In the genomic region with DNA sequence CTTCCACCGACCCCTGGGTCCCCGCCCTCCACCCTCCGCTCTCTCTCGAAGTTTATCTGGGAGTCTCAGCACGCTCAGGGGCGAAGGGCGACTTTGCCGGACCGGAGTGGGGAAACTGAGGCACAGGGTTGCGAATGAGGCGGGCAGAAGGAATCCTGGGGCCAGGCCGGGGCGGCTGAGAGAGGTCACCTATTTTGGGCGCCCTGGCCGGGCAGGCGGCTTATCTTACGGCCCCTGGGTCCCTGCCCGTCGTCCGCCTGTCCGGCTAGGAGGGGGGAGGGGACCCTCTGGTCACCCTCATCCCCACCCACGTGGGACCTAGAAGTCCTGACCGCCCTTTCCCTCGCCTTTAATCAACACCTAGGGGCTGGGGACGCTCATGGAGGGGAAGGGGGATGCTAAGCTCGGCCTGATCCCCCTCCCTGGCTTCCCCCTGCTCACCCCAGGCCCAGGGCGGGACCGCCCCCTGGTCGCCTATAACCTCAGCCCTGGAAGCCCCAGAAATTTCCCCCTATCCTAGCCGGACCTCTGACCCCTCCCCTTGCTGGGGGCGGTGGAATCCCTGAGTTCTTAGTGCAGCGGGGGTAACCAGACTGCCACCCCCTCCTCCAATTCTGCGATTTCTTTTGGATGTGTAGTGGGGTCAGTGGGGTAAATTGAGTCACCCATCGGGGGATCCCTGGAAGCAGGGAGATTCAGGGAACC, we compare ENCODE assay signal across 6 cellular contexts. TPM values are rescaled to one million over a fixed set of nuclear protein-coding genes. Genes with fewer than 3 reads are reported as not detected.
DNase-seq lines count a peak whose midpoint lies in the region; ATAC-seq and TF ChIP-seq lines count a peak whose summit lies in the region.

No MANE protein-coding gene starts in this region.

- H3K27me3 Mint-ChIP-seq in MCF 10A (ENCODE audit: insufficient read depth, unreplicated experiment), result no peaks in the 10 kb centered on the region

- no peaks in the 10 kb centered on the region for H3K9me2 ChIP-seq in SK-N-SH
- H3K9me2 ChIP-seq in neural cell (ENCODE audit: insufficient read depth, low read length), result no peaks in the 10 kb centered on the region

- TF ChIP-seq RAD21 in SK-N-SH (IDR thresholded peaks at IDR 0.05; ENCODE audit: low read length) (no peak), neural cell (conservative IDR thresholded peaks at IDR 0.05) (no peak)

- intact Hi-C loops in MCF 10A (cut with micrococcal nuclease), result loop anchor here (5.0 kb wide), 1 partner anchor 613 kb away; no protein-coding TSS in a partner anchor

- H3K27ac ChIP-seq in SK-N-SH (ENCODE audit: low read depth in 2 of 2, low read length in 1 of 2) (peak overlapping the region; percentile 36 to 58; a peak in 2 of 4 replicates), neural cell (ENCODE audit: low read length) (no peak overlapping the region)

- no peaks in the 10 kb centered on the region for H4K20me1 ChIP-seq in SK-N-SH (ENCODE audit: insufficient read depth)
- no peaks in the 10 kb centered on the region for H4K20me1 ChIP-seq in neural cell (ENCODE audit: insufficient read depth)

- peak overlapping the region; percentile 79 for H3K9ac ChIP-seq in SK-N-SH
- H3K9ac ChIP-seq in neural cell (ENCODE audit: low read length), result peak overlapping the region; percentile 29

- BruUV-seq in MCF 10A (replicated peaks; lab: Mats Ljungman, UMichigan), result no TSS peak

- ATAC-seq in SK-N-SH treated with all-trans-retinoic acid at 6 μM for 48 hours, result no peak
- no peak for ATAC-seq in HG03432 (IDR thresholded peaks at IDR 0.05; ENCODE audit: unreplicated experiment)

- peak overlapping the region; percentile 59 for H3K27ac Mint-ChIP-seq in MCF 10A (ENCODE audit: low read depth, unreplicated experiment)

- TF ChIP-seq CTCF in SK-N-SH (IDR thresholded peaks at IDR 0.05) (no peak), MCF 10A (IDR thresholded peaks at IDR 0.05; ENCODE audit: unreplicated experiment) (no peak), neural cell (IDR thresholded peaks at IDR 0.05; ENCODE audit: poor library complexity, severe bottlenecking) (no peak)

- POLR2A ChIA-PET in SK-N-SH (lab: Yijun Ruan, JAX), result interaction anchor here (0.5 kb wide), 1 partner anchor 329 kb away, joined by 3 read pairs; no protein-coding TSS in a partner anchor
- POLR2A ChIA-PET in MCF 10A (lab: Yijun Ruan, JAX), result interaction anchor here (4.7 to 10.5 kb wide), 3 partner anchors 17 to 123 kb away, joined by 88 to 189 read pairs (median 94); a partner anchor contains a TSS

- H3K79me2 ChIP-seq in SK-N-SH (ENCODE audit: insufficient read depth) (peaks cover 45% of the 10 kb centered on the region), neural cell (replicated peaks; ENCODE audit: insufficient read depth, low read length) (no peaks in the 10 kb centered on the region)

- H3K27me3 ChIP-seq in SK-N-SH (ENCODE audit: insufficient read depth), result no peaks in the 10 kb centered on the region
- H3K27me3 ChIP-seq in neural cell (ENCODE audit: insufficient read depth, low read depth, low read length), result peaks cover 8% of the 10 kb centered on the region

- H2AFZ ChIP-seq in SK-N-SH (ENCODE audit: low read depth) (peak overlapping the region; percentile 49; the same call in 1 of the 2 replicates), neural cell (ENCODE audit: low read depth, low read length) (no peak overlapping the region)

- H3K4me1 Mint-ChIP-seq in MCF 10A (ENCODE audit: insufficient read depth, unreplicated experiment), result peaks cover 40% of the 10 kb centered on the region

- H3K4me2 ChIP-seq in SK-N-SH (peak overlapping the region; percentile 99), neural cell (ENCODE audit: low read length) (peak overlapping the region; percentile 35)

- H3F3A ChIP-seq in SK-N-SH (replicated peaks; ENCODE audit: insufficient read depth) (peaks cover 38% of the 10 kb centered on the region), neural cell (ENCODE audit: insufficient read depth, low read length, poor library complexity, severe bottlenecking) (no peaks in the 10 kb centered on the region)

- TF ChIP-seq EP300 in SK-N-SH (IDR thresholded peaks at IDR 0.05; ENCODE audit: borderline replicate concordance in 1 of 2, low read depth in 1 of 2, low read length in 1 of 2), result no peak
- no peak for TF ChIP-seq EP300 in neural cell (conservative IDR thresholded peaks at IDR 0.05; ENCODE audit: poor library complexity, severe bottlenecking)

- 3% methylated on average over 12 of the region's 34 CpGs for WGBS in SK-N-SH (ENCODE audit: low lambda C conversion rate)

- H3K9me3 ChIP-seq in SK-N-SH (no peaks in the 10 kb centered on the region), neural cell (ENCODE audit: low read length) (no peaks in the 10 kb centered on the region)

- H3K36me3 ChIP-seq in SK-N-SH (replicated peaks in 1 of 2; ENCODE audit: control insufficient read depth in 1 of 2, insufficient read depth in 2 of 2, low read length in 1 of 2) (peaks cover 5 to 13% of the 10 kb centered on the region in 2 experiments), neural cell (ENCODE audit: insufficient read depth, low read length) (no peaks in the 10 kb centered on the region)

- peaks cover 23 to 34% of the 10 kb centered on the region in 2 experiments; a peak in 3 of 4 replicates for H3K4me1 ChIP-seq in SK-N-SH (ENCODE audit: control insufficient read depth in 1 of 2, insufficient read depth in 2 of 2, low read depth in 1 of 2, low read length in 1 of 2)

- H3K36me3 Mint-ChIP-seq in MCF 10A (ENCODE audit: insufficient read depth, unreplicated experiment), result peaks cover 45% of the 10 kb centered on the region

- DNase-seq in SK-N-SH (peak; percentile 78), MCF 10A (ENCODE audit: unreplicated experiment) (peak; percentile 35), NCI-H345 (lab: John Stamatoyannopoulos, UW) (no peak)

- H3K9me3 Mint-ChIP-seq in MCF 10A (ENCODE audit: unreplicated experiment), result no peaks in the 10 kb centered on the region

- peak overlapping the region; percentile 88 for H3K4me3 Mint-ChIP-seq in MCF 10A (ENCODE audit: unreplicated experiment)

- CTCF ChIA-PET in SK-N-SH (lab: Yijun Ruan, JAX) (interaction anchor here (0.6 kb wide), 1 partner anchor 125 kb away, joined by 3 read pairs; no protein-coding TSS in a partner anchor), MCF 10A (lab: Yijun Ruan, JAX) (interaction anchor here (0.7 to 6.8 kb wide), 3 partner anchors 88 to 167 kb away, joined by 3 to 102 read pairs (median 3); no protein-coding TSS in a partner anchor)

- H3K4me3 ChIP-seq in SK-N-SH (ENCODE audit: low read depth in 2 of 2, low read length in 1 of 2) (peak overlapping the region; percentile 89 to 98), neural cell (ENCODE audit: low read length) (peak overlapping the region; percentile 65)

TF ChIP-seq in SK-N-SH, 30 proteins besides CTCF, POLR2A, EP300 and RAD21:
- TF ChIP-seq GATA2 (CRISPR knock-in tag; IDR thresholded peaks at IDR 0.05), result no peak
- TF ChIP-seq MXI1 (IDR thresholded peaks at IDR 0.05; ENCODE audit: low read depth, low read length), result peak; percentile 63
- TF ChIP-seq TAF1 (IDR thresholded peaks at IDR 0.05; ENCODE audit: borderline replicate concordance, low read depth, low read length), result 0 out of 2 replicates have a peak, but pooled peaks have one; percentile 18
- no peak for TF ChIP-seq MEF2A (IDR thresholded peaks at IDR 0.05; ENCODE audit: borderline replicate concordance, low read depth)

TF ChIP-seq in neural cell, 6 proteins besides CTCF, POLR2A, EP300 and RAD21 (continues in another document):
- TF ChIP-seq POLR2AphosphoS5 (IDR thresholded peaks at IDR 0.05), result no peak
- no peak for TF ChIP-seq MXI1 (conservative IDR thresholded peaks at IDR 0.05; ENCODE audit: poor library complexity, severe bottlenecking)
- no peak for TF ChIP-seq EZH2 (IDR thresholded peaks at IDR 0.05; ENCODE audit: borderline replicate concordance, insufficient read depth, low read length, poor library complexity, severe bottlenecking)
- no peak for TF ChIP-seq TAF1 (IDR thresholded peaks at IDR 0.05; ENCODE audit: low read depth)

RNA-seq across cellular contexts. Expression of a gene that starts 0.6 kb away (rescaled TPM):
- 35.4 and 42.9 TPM in 2 replicates for polyA plus RNA-seq in SK-N-SH (2012; rRNA removed)
- polyA plus RNA-seq in SK-N-SH (2012; cell fraction: cytosol; rRNA removed), result 24.5 and 27.4 TPM in 2 replicates
- polyA plus RNA-seq in SK-N-SH (2012; cell fraction: nucleus; rRNA removed), result 129 and 150 TPM in 2 replicates
- 45.4 and 49.7 TPM in 2 replicates for total RNA-seq in MCF 10A (2022)
- 0.76 TPM in 2 replicates for polyA plus RNA-seq in neural cell
- polyA minus RNA-seq in neural cell, result 0.97 and 1.2 TPM in 2 replicates

RNA-seq across cellular contexts. Expression of a gene that starts 2.7 kb away (rescaled TPM):
- polyA plus RNA-seq in SK-N-SH (2012; rRNA removed) (51.4 and 54.2 TPM in 2 replicates), neural cell (24.6 and 44.5 TPM in 2 replicates)
- 23.5 and 33.8 TPM in 2 replicates for polyA plus RNA-seq in SK-N-SH (2012; cell fraction: cytosol; rRNA removed)
- 143 and 206 TPM in 2 replicates for polyA plus RNA-seq in SK-N-SH (2012; cell fraction: nucleus; rRNA removed)
- total RNA-seq in MCF 10A (2022), result 115 and 124 TPM in 2 replicates
- polyA minus RNA-seq in neural cell, result 15.3 and 15.8 TPM in 2 replicates

RNA-seq across cellular contexts. Expression of a gene that starts 19.6 kb away (rescaled TPM):
- 0.67 and 0.71 TPM in 2 replicates for polyA plus RNA-seq in SK-N-SH (2012; rRNA removed)
- 0.17 and 0.42 TPM in 2 replicates for polyA plus RNA-seq in SK-N-SH (2012; cell fraction: cytosol; rRNA removed)
- polyA plus RNA-seq in SK-N-SH (2012; cell fraction: nucleus; rRNA removed), result 0.99 and 1.9 TPM in 2 replicates
- total RNA-seq in MCF 10A (2022), result 842 and 872 TPM in 2 replicates
- polyA plus RNA-seq in neural cell, result not detected in 2 replicates
- not detected in 2 replicates for polyA minus RNA-seq in neural cell

RNA-seq across cellular contexts. Expression of a gene that starts 27.2 kb away (rescaled TPM):
- polyA plus RNA-seq in SK-N-SH (2012; rRNA removed) (0.35 and 0.42 TPM in 2 replicates), neural cell (3.6 TPM in 1 of 2 replicates, not detected in the other)
- 0.10 and 0.17 TPM in 2 replicates for polyA plus RNA-seq in SK-N-SH (2012; cell fraction: cytosol; rRNA removed)
- polyA plus RNA-seq in SK-N-SH (2012; cell fraction: nucleus; rRNA removed), result 1.2 and 1.4 TPM in 2 replicates
- 28.5 and 76.7 TPM in 2 replicates for total RNA-seq in MCF 10A (2022)
- polyA minus RNA-seq in neural cell, result 0.35 TPM in 1 of 2 replicates, not detected in the other

RNA-seq across cellular contexts. Expression of a gene that starts 32.5 kb away (rescaled TPM):
- 0.02 TPM in 1 of 2 replicates, not detected in the other for polyA plus RNA-seq in SK-N-SH (2012; rRNA removed)
- not detected in 2 replicates for polyA plus RNA-seq in SK-N-SH (2012; cell fraction: cytosol; rRNA removed)
- polyA plus RNA-seq in SK-N-SH (2012; cell fraction: nucleus; rRNA removed), result not detected in 2 replicates
- total RNA-seq in MCF 10A (2022), result not detected in 2 replicates
- not detected in 2 replicates for polyA plus RNA-seq in neural cell
- polyA minus RNA-seq in neural cell, result not detected in 2 replicates

Comparison
In these comparisons a context has a peak if more than half of its experiments do, and no peak if none do; other contexts are left out.
1. RNA of a gene that starts 0.6 kb away (polyA plus RNA-seq): 24.5 to 150 TPM in SK-N-SH; 0.76 TPM in neural cell; every median in the first group is over 10 times any median in the second.